ENCODE assay signal across 35 cellular contexts in the genomic region with DNA sequence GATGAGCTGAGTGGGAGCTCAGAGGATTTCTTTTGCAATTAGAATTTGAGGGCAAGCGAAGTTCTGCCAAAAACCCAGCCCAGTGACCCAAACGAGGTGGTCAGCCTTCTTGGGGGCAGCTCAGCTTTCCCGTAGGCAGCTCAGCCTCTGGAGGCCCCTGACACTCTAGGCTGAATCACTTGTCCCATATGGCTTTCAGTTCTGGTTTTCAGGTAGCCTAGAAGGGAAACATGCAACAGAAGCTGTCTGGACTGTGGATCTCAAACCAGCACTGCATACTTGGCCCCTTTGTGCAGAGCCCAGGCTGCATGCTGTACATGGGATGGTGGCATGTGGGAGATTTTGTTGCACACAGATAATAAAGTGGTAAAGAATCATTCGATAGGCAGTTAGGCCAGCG.
"Had no signal": no experiment of that assay in that cellular context is flagged by ENCODE, and none has a peak within 500 bp of the region (broad histone marks: within the 10 kb centered on the region; RNA-seq: fewer than 3 reads in every experiment).

No MANE protein-coding gene starts in this region.

- H3K27me3 ChIP-seq: MG63 had no signal

- DNase-seq: Kasumi-1, MG63, MM.1S, MV-4-11, NCI-H1048, NCI-H1092, NCI-H1092 treated with DMSO at 0.1 percent for 48 hours, NCI-H1105, NCI-H1105 treated with DMSO at 0.1 percent for 48 hours, NCI-H1417, NCI-H1417 treated with DMSO at 0.1 percent for 48 hours, NCI-H1436, NCI-H1436 treated with DMSO at 0.1 percent for 48 hours, NCI-H146, NCI-H1694, NCI-H1694 treated with DMSO at 0.1 percent for 48 hours, NCI-H187, NCI-H187 treated with DMSO at 0.1 percent for 48 hours, NCI-H1930, NCI-H2029, NCI-H2029 treated with DMSO at 0.1 percent for 48 hours, NCI-H2081, NCI-H2081 treated with DMSO at 0.1 percent for 48 hours, NCI-H2107, NCI-H2171, NCI-H2171 treated with DMSO at 0.1 percent for 48 hours, NCI-H2227 treated with DMSO at 0.1 percent for 48 hours, NCI-H226, NCI-H345, NCI-H446, NCI-H446 treated with DMSO at 0.1 percent for 48 hours, NCI-H510A, NCI-H510A treated with DMSO at 0.1 percent for 48 hours, NCI-H524, NCI-H524 treated with DMSO at 0.1 percent for 48 hours had no signal

- H3K36me3 ChIP-seq: MG63 had no signal

- H3K4me3 ChIP-seq: MG63 had no signal

- H3K9me3 ChIP-seq: MG63 had no signal
